25 cellular contexts compared by ENCODE assay signal in the genomic region with DNA sequence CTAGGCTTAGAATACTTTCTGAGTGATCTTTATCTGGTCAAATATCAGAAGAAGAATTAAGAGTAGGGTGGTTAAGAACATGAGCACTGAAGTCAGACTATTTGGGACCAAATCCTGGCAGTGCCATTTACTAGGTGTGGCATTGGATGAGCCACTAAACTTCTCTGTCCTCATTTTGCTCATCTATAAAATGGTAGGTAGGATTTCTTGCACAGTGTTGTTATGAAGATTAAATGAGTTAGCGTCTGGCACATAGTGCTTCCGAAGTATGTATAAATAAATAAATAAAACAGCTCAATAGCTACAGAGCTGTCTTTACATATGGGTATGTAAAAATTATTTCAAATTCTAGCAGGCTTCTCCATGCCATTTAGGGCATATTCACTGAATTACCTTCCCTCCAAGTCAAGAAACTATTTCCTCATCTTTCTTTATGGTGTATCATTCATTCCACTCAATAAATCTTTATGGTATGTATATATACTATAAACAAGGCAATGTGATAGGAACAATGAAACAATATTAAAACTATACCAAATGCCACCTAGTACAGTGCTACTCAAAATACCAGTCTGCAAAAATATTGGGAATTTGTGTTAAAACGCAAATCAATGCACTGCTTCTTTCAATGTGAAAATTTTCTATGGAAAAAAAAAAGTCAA.
"Had no signal": no experiment of that assay in that cellular context is flagged by ENCODE, and none has a peak within 500 bp of the region (broad histone marks: within the 10 kb centered on the region; RNA-seq: fewer than 3 reads in every experiment).

No MANE protein-coding gene starts in this region.

- DNase-seq: dermis blood vessel endothelial cell; effector memory CD4-positive, alpha-beta T cell; foreskin keratinocyte; heart left ventricle; kidney; left lung; mesenchymal stem cell; midbrain; stimulated activated CD4-positive, alpha-beta T cell treated with anti-CD3 and anti-CD28 coated beads, Interleukin-12 subunit alpha, Interleukin-12 subunit beta, amount 100 ng/mL, for 4 hours; stimulated activated CD4-positive, alpha-beta T cell treated with anti-CD3 and anti-CD28 coated beads, Interleukin-2, amount 100 ng/mL, for 24 hours; stimulated activated CD4-positive, alpha-beta T cell treated with anti-CD3 and anti-CD28 coated beads, Interleukin-4, amount 100 ng/mL, for 24 hours had no signal

- ATAC-seq: foreskin keratinocyte; gastroesophageal sphincter; heart left ventricle; left lung; sciatic nerve; stimulated activated effector memory CD8-positive, alpha-beta T cell treated with anti-CD3 and anti-CD28 coated beads, Interleukin-12 subunit alpha, Interleukin-12 subunit beta, amount 100 ng/mL, for 72 hours had no signal

- H3K4me2 ChIP-seq: hepatocyte, neural progenitor cell, smooth muscle cell had no signal

- H3K4me3 ChIP-seq: esophagus muscularis mucosa, gastroesophageal sphincter, hepatocyte, left lung, neural progenitor cell, prostate gland, right atrium auricular region, smooth muscle cell, thoracic aorta, tibial nerve, vagina had no signal

- H3K27me3 Mint-ChIP-seq: stimulated activated naive CD8-positive, alpha-beta T cell treated with anti-CD3 and anti-CD28 coated beads, Interleukin-15, Interleukin-2, amounts not matched to agents 100 ng/mL and 50 ng/mL, for 24 hours had no signal

- H3K27ac Mint-ChIP-seq: nephron; neural progenitor cell; stimulated activated effector memory CD8-positive, alpha-beta T cell treated with anti-CD3 and anti-CD28 coated beads, Interleukin-12 subunit alpha, Interleukin-12 subunit beta, amount 100 ng/mL, for 72 hours; stimulated activated naive CD8-positive, alpha-beta T cell treated with anti-CD3 and anti-CD28 coated beads, Interleukin-15, Interleukin-2, amounts not matched to agents 100 ng/mL and 50 ng/mL, for 24 hours had no signal

- H3K36me3 ChIP-seq: left lung, prostate gland had no signal

- H3K4me1 Mint-ChIP-seq: nephron; neural progenitor cell; stimulated activated effector memory CD8-positive, alpha-beta T cell treated with anti-CD3 and anti-CD28 coated beads, Interleukin-12 subunit alpha, Interleukin-12 subunit beta, amount 100 ng/mL, for 72 hours had no signal

- H2AFZ ChIP-seq: hepatocyte, neural progenitor cell had no signal

- H3K4me1 ChIP-seq: esophagus muscularis mucosa, gastroesophageal sphincter, neural progenitor cell, prostate gland, right atrium auricular region, tibial nerve, vagina had no signal

- H3K4me3 Mint-ChIP-seq: nephron; neural progenitor cell; stimulated activated effector memory CD8-positive, alpha-beta T cell treated with anti-CD3 and anti-CD28 coated beads, Interleukin-12 subunit alpha, Interleukin-12 subunit beta, amount 100 ng/mL, for 72 hours; stimulated activated naive CD8-positive, alpha-beta T cell treated with anti-CD3 and anti-CD28 coated beads, Interleukin-15, Interleukin-2, amounts not matched to agents 100 ng/mL and 50 ng/mL, for 24 hours had no signal

- H3K9me3 ChIP-seq: esophagus muscularis mucosa, gastroesophageal sphincter, heart left ventricle, left lung, prostate gland, right atrium auricular region, thoracic aorta, tibial nerve, vagina had no signal

- H3K9me3 Mint-ChIP-seq: nephron; neural progenitor cell; stimulated activated effector memory CD8-positive, alpha-beta T cell treated with anti-CD3 and anti-CD28 coated beads, Interleukin-12 subunit alpha, Interleukin-12 subunit beta, amount 100 ng/mL, for 72 hours; stimulated activated naive CD8-positive, alpha-beta T cell treated with anti-CD3 and anti-CD28 coated beads, Interleukin-15, Interleukin-2, amounts not matched to agents 100 ng/mL and 50 ng/mL, for 24 hours had no signal

- H3K79me2 ChIP-seq: hepatocyte had no signal

- H3K27ac ChIP-seq: esophagus muscularis mucosa, foreskin keratinocyte, gastroesophageal sphincter, hepatocyte, neural progenitor cell, prostate gland, right atrium auricular region, thoracic aorta, tibial nerve, vagina had no signal
